In the genomic region with DNA sequence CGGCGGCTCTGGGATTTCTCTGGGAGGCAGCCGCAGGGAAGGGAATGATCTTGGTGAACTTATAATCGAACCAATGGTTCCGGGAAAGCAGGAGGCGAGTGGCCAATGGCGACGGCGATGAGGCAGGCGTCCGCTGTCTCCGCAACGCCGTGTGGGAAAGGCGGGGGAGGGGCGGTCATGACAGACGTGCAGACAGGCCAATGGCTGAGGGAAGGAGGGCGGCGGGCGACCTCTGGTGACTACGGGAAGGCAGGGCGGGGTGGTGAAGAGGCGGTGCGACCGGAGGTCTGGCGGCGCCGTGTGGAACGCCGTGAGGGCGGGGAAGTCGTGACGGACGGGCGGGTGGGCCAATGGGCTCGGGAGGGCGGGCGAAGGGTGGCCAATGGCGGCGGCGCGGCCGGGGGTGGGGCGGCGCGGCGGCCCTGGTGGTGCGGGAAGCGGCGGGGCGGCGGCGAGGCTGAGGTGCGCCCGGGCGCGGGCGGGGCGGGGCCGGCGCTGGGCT, we compare ENCODE assay signal across 8 cellular contexts. TPM values are rescaled to one million over a fixed set of nuclear protein-coding genes. Genes with fewer than 3 reads are reported as not detected.
DNase-seq lines count a peak whose midpoint lies in the region; ATAC-seq, FAIRE-seq and TF ChIP-seq lines count a peak whose summit lies in the region.

Gene RAB40C, plus strand, starts transcription at position 409 of the 502 bp plus-strand sequence. CDS start 226 bp downstream, outside the sequence.

- H3K4me1 ChIP-seq in breast epithelium (peaks cover 9 to 37% of the 10 kb centered on the region in 2 donors), small intestine (ENCODE audit: control insufficient read depth in 2 of 2, insufficient read depth in 1 of 2, low read depth in 1 of 2, low read length in 1 of 2) (peaks cover 4 to 16% of the 10 kb centered on the region in 2 donors)

- H3K36me3 ChIP-seq in WERI-Rb-1 (peaks cover 19% of the 10 kb centered on the region), breast epithelium (no peaks in the 10 kb centered on the region), small intestine (ENCODE audit: control insufficient read depth in 2 of 2, insufficient read depth in 2 of 2, low read length in 2 of 2) (no peaks in the 10 kb centered on the region)

- FAIRE-seq in small intestine (lab: Jason Lieb, UNC), result no peak

- ATAC-seq in GM18873 (IDR thresholded peaks at IDR 0.05; ENCODE audit: low FRiP score, unreplicated experiment), result peak; percentile 68
- ATAC-seq in HG03139 (IDR thresholded peaks at IDR 0.05; ENCODE audit: unreplicated experiment), result peak; percentile 64

- no peak for TF ChIP-seq CTCF in WERI-Rb-1 (IDR thresholded peaks at IDR 0.05; ENCODE audit: low read depth, low read length)
- peak in 1 of 3 donors; percentile 21 for TF ChIP-seq CTCF in breast epithelium (IDR thresholded peaks at IDR 0.05)

- WGBS in small intestine, 3 donors, result 0 to 1% (median 1%) methylated on average over 25 to 61 of the region's 61 CpGs

- H3K9me3 ChIP-seq in WERI-Rb-1 (ENCODE audit: severe bottlenecking) (no peaks in the 10 kb centered on the region), breast epithelium (no peaks in the 10 kb centered on the region), small intestine (ENCODE audit: control insufficient read depth, low read depth) (no peaks in the 10 kb centered on the region)

- H3K27me3 ChIP-seq in WERI-Rb-1 (ENCODE audit: insufficient read depth, low read depth, severe bottlenecking) (no peaks in the 10 kb centered on the region), breast epithelium (no peaks in the 10 kb centered on the region), small intestine (ENCODE audit: control insufficient read depth in 2 of 2, insufficient read depth in 2 of 2, low read length in 2 of 2) (no peaks in the 10 kb centered on the region)

- peak within 1 kb of the TSS; percentile 64 for H3K4me3 ChIP-seq in WERI-Rb-1 (ENCODE audit: low read depth, low read length)
- peak within 1 kb of the TSS; percentile 69 to 83 (median 82) for H3K4me3 ChIP-seq in breast epithelium
- peak within 1 kb of the TSS; percentile 71 to 91 for H3K4me3 ChIP-seq in small intestine (ENCODE audit: low read depth in 1 of 2, low read length in 2 of 2)

- TF ChIP-seq POLR2A in breast epithelium (IDR thresholded peaks at IDR 0.05), result no peak

- H3K27ac ChIP-seq in WERI-Rb-1 (peak within 1 kb of the TSS; percentile 98), breast epithelium (peak within 1 kb of the TSS; percentile 97), small intestine (ENCODE audit: low read depth in 1 of 2, low read length in 1 of 2) (peak within 1 kb of the TSS; percentile 98 to 99)

- intact Hi-C loops in breast epithelium (cut with DNase I; ENCODE audit: low total_unique reads), result no loop called here

- DNase-seq in AG08395 (ENCODE audit: low spot score), result peak; percentile 99
- DNase-seq in NCI-H2196 treated with DMSO at 0.1 percent for 48 hours (lab: John Stamatoyannopoulos, UW; ENCODE audit: unreplicated experiment), result peak; percentile 93
- peak; percentile 98 for DNase-seq in WERI-Rb-1
- DNase-seq in breast epithelium (ENCODE audit: low spot score in 2 of 2), result peak; percentile 99 to 100
- peak; percentile 98 for DNase-seq in iPS-NIHi11 (ENCODE audit: low spot score)
- peak; percentile 98 for DNase-seq in small intestine

RNA-seq across cellular contexts. Expression of gene RAB40C, which starts in this region (rescaled TPM):
- 10 to 100 TPM; 17.6 to 29.1 (median 20.6) TPM for total RNA-seq in breast epithelium
- 10 to 100 TPM; 28.9 to 49.0 (median 39.7) TPM for polyA plus RNA-seq in small intestine

Comparison
In these comparisons a context has a peak if more than half of its experiments do, and no peak if none do; other contexts are left out.
1. Peak in every context shown above with its lines: DNase-seq, ATAC-seq, H3K4me3 ChIP-seq and H3K27ac ChIP-seq.